8 cellular contexts compared by ENCODE assay signal in genomic region chr6:75210885-75211739, GRCh38. TPM values are rescaled to one million over a fixed set of nuclear protein-coding genes. Genes with fewer than 3 reads are reported as not detected.
A peak's percentile ranks its signal among the peaks of the same experiment; 100 is the strongest.
DNase-seq lines count a peak whose midpoint lies in the region; ATAC-seq and FAIRE-seq lines count a peak whose summit lies in the region.

No MANE protein-coding gene starts in this region.

- H3K4me3 ChIP-seq in small intestine (ENCODE audit: low read depth in 1 of 2, low read length in 2 of 2), result no peak overlapping the region

- DNase-seq in CD1c-positive myeloid dendritic cell (ENCODE audit: extremely low spot score), result peak; percentile 78
- peak; percentile 74 for DNase-seq in H4 (ENCODE audit: low spot score)
- peak; percentile 28 for DNase-seq in NCI-H524 treated with DMSO at 0.1 percent for 48 hours (lab: John Stamatoyannopoulos, UW)
- DNase-seq in activated CD8-positive, alpha-beta T cell treated with anti-CD3 and anti-CD28 coated beads, Interleukin-2, amount 10 ng/mL, durations not matched to agents 7 days and 5 days, result peak; percentile 72
- DNase-seq in globus pallidus (ENCODE audit: low spot score), result peak; percentile 70
- DNase-seq in small intestine, result peak; percentile 66
- DNase-seq in GOT3 (lab: John Stamatoyannopoulos, UW), result no peak

- H3K36me3 ChIP-seq in small intestine (ENCODE audit: control insufficient read depth in 2 of 2, insufficient read depth in 2 of 2, low read length in 2 of 2), result no peaks in the 10 kb centered on the region

- H3K27ac ChIP-seq in small intestine (ENCODE audit: low read depth in 1 of 2, low read length in 1 of 2), result no peak overlapping the region

- no peak for ATAC-seq in activated CD8-positive, alpha-beta T cell treated with anti-CD3 and anti-CD28 coated beads, Interleukin-2, amount 10 ng/mL, durations not matched to agents 7 days and 5 days
- ATAC-seq in GM18868 (IDR thresholded peaks at IDR 0.05; ENCODE audit: unreplicated experiment), result no peak

- no peak overlapping the region for H3K4me3 Mint-ChIP-seq in activated CD8-positive, alpha-beta T cell treated with anti-CD3 and anti-CD28 coated beads, Interleukin-2, amount 10 ng/mL, durations not matched to agents 7 days and 5 days

- no peak for FAIRE-seq in small intestine (lab: Jason Lieb, UNC)

- no peaks in the 10 kb centered on the region for H3K9me3 Mint-ChIP-seq in activated CD8-positive, alpha-beta T cell treated with anti-CD3 and anti-CD28 coated beads, Interleukin-2, amount 10 ng/mL, durations not matched to agents 7 days and 5 days (ENCODE audit: insufficient read depth)

- CTCF ChIA-PET in activated CD8-positive, alpha-beta T cell treated with anti-CD3 and anti-CD28 coated beads, Interleukin-2, amount 10 ng/mL, durations not matched to agents 7 days and 5 days (lab: Charles Lee), result interaction anchor here (0.7 to 7.3 kb wide), 26 partner anchors 8 to 1478 kb away, joined by 3 to 75 read pairs (median 4); no protein-coding TSS in a partner anchor

- peaks cover 28% of the 10 kb centered on the region for H3K4me1 Mint-ChIP-seq in activated CD8-positive, alpha-beta T cell treated with anti-CD3 and anti-CD28 coated beads, Interleukin-2, amount 10 ng/mL, durations not matched to agents 7 days and 5 days (ENCODE audit: low read depth)

- 24 to 30% (median 25%) methylated on average over 10 of the region's 10 CpGs for WGBS in small intestine, 3 donors

- H3K9me3 ChIP-seq in small intestine (ENCODE audit: control insufficient read depth, low read depth), result no peaks in the 10 kb centered on the region

- no peak overlapping the region for H3K27ac Mint-ChIP-seq in activated CD8-positive, alpha-beta T cell treated with anti-CD3 and anti-CD28 coated beads, Interleukin-2, amount 10 ng/mL, durations not matched to agents 7 days and 5 days

- H3K36me3 Mint-ChIP-seq in activated CD8-positive, alpha-beta T cell treated with anti-CD3 and anti-CD28 coated beads, Interleukin-2, amount 10 ng/mL, durations not matched to agents 7 days and 5 days (ENCODE audit: low read depth), result no peaks in the 10 kb centered on the region

- H3K27me3 ChIP-seq in small intestine (ENCODE audit: control insufficient read depth in 2 of 2, insufficient read depth in 2 of 2, low read length in 2 of 2), result peaks cover 0 to 10% of the 10 kb centered on the region in 2 donors

- peaks cover 44% of the 10 kb centered on the region for H3K27me3 Mint-ChIP-seq in activated CD8-positive, alpha-beta T cell treated with anti-CD3 and anti-CD28 coated beads, Interleukin-2, amount 10 ng/mL, durations not matched to agents 7 days and 5 days (ENCODE audit: low read depth)

- H3K4me1 ChIP-seq in small intestine (ENCODE audit: control insufficient read depth in 2 of 2, insufficient read depth in 1 of 2, low read depth in 1 of 2, low read length in 1 of 2), result no peaks in the 10 kb centered on the region

- POLR2A ChIA-PET in activated CD8-positive, alpha-beta T cell treated with anti-CD3 and anti-CD28 coated beads, Interleukin-2, amount 10 ng/mL, durations not matched to agents 7 days and 5 days (lab: Charles Lee), result no interaction called here

RNA-seq across cellular contexts. Expression of gene COL12A1, which starts 5.3 kb away (rescaled TPM):
- total RNA-seq in H4 (2014; rRNA removed; shearing (Covaris generic)), result 247 and 272 TPM in 2 replicates
- under 1 TPM in 1 of 2 experiments, not detected in 1; 0.05 TPM for total RNA-seq in activated CD8-positive, alpha-beta T cell treated with anti-CD3 and anti-CD28 coated beads, Interleukin-2, amount 10 ng/mL, durations not matched to agents 7 days and 5 days
- polyA plus RNA-seq in small intestine, result 10 to 100 TPM in 1 of 3 donors, 1 to 10 TPM in 1, under 1 TPM in 1; 0.67 to 13.2 (median 1.1) TPM

RNA-seq across cellular contexts. Expression of gene COX7A2, which starts 32.5 kb away (rescaled TPM):
- 526 and 652 TPM in 2 replicates for total RNA-seq in H4 (2014; rRNA removed; shearing (Covaris generic))
- 100 to 1,000 TPM; 430 to 441 TPM for total RNA-seq in activated CD8-positive, alpha-beta T cell treated with anti-CD3 and anti-CD28 coated beads, Interleukin-2, amount 10 ng/mL, durations not matched to agents 7 days and 5 days
- polyA plus RNA-seq in small intestine, result 1,000 to 10,000 TPM in 2 of 3 donors, 100 to 1,000 TPM in 1; 712 to 1,298 (median 1,108) TPM

Comparison
In these comparisons a context has a peak if more than half of its experiments do, and no peak if none do; other contexts are left out.
1. RNA of gene COL12A1, which starts 5.3 kb away (total RNA-seq): 247 to 272 TPM in H4; 0.05 TPM in activated CD8-positive, alpha-beta T cell treated with anti-CD3 and anti-CD28 coated beads, Interleukin-2, amount 10 ng/mL, durations not matched to agents 7 days and 5 days; every median in the first group is over 100 times any median in the second.